Comparison of ENCODE assay signal across 11 cellular contexts in genomic region chr17:82247856-82248671, GRCh38. TPM values are rescaled to one million over a fixed set of nuclear protein-coding genes. Genes with fewer than 3 reads are reported as not detected.
DNase-seq lines count a peak whose midpoint lies in the region; ATAC-seq, FAIRE-seq and TF ChIP-seq lines count a peak whose summit lies in the region.
"Had no signal": no experiment of that assay in that cellular context is flagged by ENCODE, and none has a peak within 500 bp of the region (broad histone marks: within the 10 kb centered on the region; RNA-seq: fewer than 3 reads in every experiment).

No MANE protein-coding gene starts in this region.

- no peak for TF ChIP-seq POLR2A in tibial nerve (IDR thresholded peaks at IDR 0.05)

- H3K27me3 ChIP-seq in keratinocyte (ENCODE audit: control insufficient read depth, extremely low read depth, insufficient read depth, low read length) (no peaks in the 10 kb centered on the region), tibial nerve (no peaks in the 10 kb centered on the region)

- DNase-seq in activated naive CD4-positive, alpha-beta T cell treated with anti-CD3 and anti-CD28 coated beads, Interleukin-2, amount 50 U/mL, for 16 hours: no peak
- DNase-seq in activated CD8-positive, alpha-beta T cell treated with anti-CD3 and anti-CD28 coated beads for 36 hours: no peak
- DNase-seq in keratinocyte (ENCODE audit: low read depth, low spot score) (no peak), tibial nerve (ENCODE audit: low spot score in 2 of 2) (no peak)
- no peak for DNase-seq in activated T-cell treated with anti-CD3 and anti-CD28 coated beads, Interleukin-2, amount 50 U/mL, for 48 hours
- DNase-seq: NCI-H2227 treated with DMSO at 0.1 percent for 48 hours, OCI-M1 had no signal

- no peaks in the 10 kb centered on the region for H3K27me3 Mint-ChIP-seq in activated naive CD4-positive, alpha-beta T cell treated with anti-CD3 and anti-CD28 coated beads, Interleukin-2, amount 50 U/mL, for 24 hours
- no peaks in the 10 kb centered on the region for H3K27me3 Mint-ChIP-seq in activated CD8-positive, alpha-beta T cell treated with anti-CD3 and anti-CD28 coated beads for 36 hours

- intact Hi-C loops in activated CD8-positive, alpha-beta T cell treated with anti-CD3 and anti-CD28 coated beads for 36 hours (cut with micrococcal nuclease): no loop called here

- H3K4me1 ChIP-seq in keratinocyte (ENCODE audit: control insufficient read depth, extremely low read depth, insufficient read depth, low read length) (peaks cover 30% of the 10 kb centered on the region), tibial nerve (peaks cover 3 to 57% (median 29%) of the 10 kb centered on the region in 4 donors)

- peaks cover 35% of the 10 kb centered on the region for H4K20me1 ChIP-seq in keratinocyte (ENCODE audit: control insufficient read depth, extremely low read depth, insufficient read depth, low read length)

- H3K9me3 ChIP-seq in keratinocyte (ENCODE audit: control insufficient read depth, low read depth, low read length) (no peaks in the 10 kb centered on the region), tibial nerve (no peaks in the 10 kb centered on the region)
- H3K9me3 ChIP-seq: thoracic aorta had no signal

- no peaks in the 10 kb centered on the region for H3K9me3 Mint-ChIP-seq in activated naive CD4-positive, alpha-beta T cell treated with anti-CD3 and anti-CD28 coated beads, Interleukin-2, amount 50 U/mL, for 24 hours
- H3K9me3 Mint-ChIP-seq in activated CD8-positive, alpha-beta T cell treated with anti-CD3 and anti-CD28 coated beads for 36 hours: no peaks in the 10 kb centered on the region

- TF ChIP-seq EP300 in tibial nerve (IDR thresholded peaks at IDR 0.05): no peak

- POLR2A ChIA-PET in activated CD8-positive, alpha-beta T cell treated with anti-CD3 and anti-CD28 coated beads for 36 hours (lab: Charles Lee): interaction anchor here (1.0 to 1.7 kb wide), 3 partner anchors 16 to 51 kb away, joined by 3 to 4 read pairs (median 4); no protein-coding TSS in a partner anchor

- no peak overlapping the region for H2AFZ ChIP-seq in keratinocyte (ENCODE audit: control insufficient read depth, low read length)

- peaks cover 65% of the 10 kb centered on the region for H3K79me2 ChIP-seq in keratinocyte (ENCODE audit: control insufficient read depth, insufficient read depth, low read length)

- no peak overlapping the region for H3K4me2 ChIP-seq in keratinocyte (ENCODE audit: control insufficient read depth, extremely low read depth, insufficient read depth, low read depth, low read length)

- CTCF ChIA-PET in activated CD8-positive, alpha-beta T cell treated with anti-CD3 and anti-CD28 coated beads for 36 hours (lab: Charles Lee): no interaction called here

- no peak for FAIRE-seq in keratinocyte (lab: Jason Lieb, UNC)

- peak overlapping the region; percentile 13 for H3K27ac Mint-ChIP-seq in activated naive CD4-positive, alpha-beta T cell treated with anti-CD3 and anti-CD28 coated beads, Interleukin-2, amount 50 U/mL, for 24 hours
- peak overlapping the region; percentile 21 for H3K27ac Mint-ChIP-seq in activated CD8-positive, alpha-beta T cell treated with anti-CD3 and anti-CD28 coated beads for 36 hours

- no peak overlapping the region for H3K9ac ChIP-seq in keratinocyte (ENCODE audit: control insufficient read depth, extremely low read depth, insufficient read depth, low read length)

- H3K4me1 Mint-ChIP-seq in activated naive CD4-positive, alpha-beta T cell treated with anti-CD3 and anti-CD28 coated beads, Interleukin-2, amount 50 U/mL, for 24 hours: peaks cover 24% of the 10 kb centered on the region
- H3K4me1 Mint-ChIP-seq in activated CD8-positive, alpha-beta T cell treated with anti-CD3 and anti-CD28 coated beads for 36 hours (ENCODE audit: low read depth): peaks cover 15% of the 10 kb centered on the region

- H3K4me3 ChIP-seq in keratinocyte (ENCODE audit: control insufficient read depth in 2 of 3, extremely low read depth in 1 of 3, insufficient read depth in 2 of 3, low read depth in 1 of 3, low read length in 3 of 3): no peak overlapping the region
- H3K4me3 ChIP-seq in tibial nerve: no peak overlapping the region
- H3K4me3 ChIP-seq: thoracic aorta had no signal

- H3K4me3 Mint-ChIP-seq in activated naive CD4-positive, alpha-beta T cell treated with anti-CD3 and anti-CD28 coated beads, Interleukin-2, amount 50 U/mL, for 24 hours: no peak overlapping the region
- H3K4me3 Mint-ChIP-seq in activated CD8-positive, alpha-beta T cell treated with anti-CD3 and anti-CD28 coated beads for 36 hours: no peak overlapping the region

- peaks cover 14% of the 10 kb centered on the region for H3K36me3 Mint-ChIP-seq in activated naive CD4-positive, alpha-beta T cell treated with anti-CD3 and anti-CD28 coated beads, Interleukin-2, amount 50 U/mL, for 24 hours
- H3K36me3 Mint-ChIP-seq in activated CD8-positive, alpha-beta T cell treated with anti-CD3 and anti-CD28 coated beads for 36 hours (ENCODE audit: low read depth): peaks cover 73% of the 10 kb centered on the region

- peaks cover 6% of the 10 kb centered on the region for H3K9me1 ChIP-seq in keratinocyte (ENCODE audit: control insufficient read depth, extremely low read depth, insufficient read depth, low read length)

- no peak for TF ChIP-seq CTCF in activated CD8-positive, alpha-beta T cell treated with anti-CD3 and anti-CD28 coated beads for 36 hours (IDR thresholded peaks at IDR 0.05)
- TF ChIP-seq CTCF in keratinocyte (optimal IDR thresholded peaks at IDR 0.05 in 1 of 3, IDR thresholded peaks at IDR 0.05 in 1 of 3, conservative IDR thresholded peaks at IDR 0.05 in 1 of 3; ENCODE audit: extremely low read depth in 1 of 3, insufficient read depth in 2 of 3, low read length in 3 of 3) (no peak), tibial nerve (IDR thresholded peaks at IDR 0.05) (no peak)

- H3K36me3 ChIP-seq in keratinocyte (ENCODE audit: control insufficient read depth in 2 of 2, extremely low read depth in 1 of 2, insufficient read depth in 2 of 2, low read length in 2 of 2): peaks cover 62 to 83% of the 10 kb centered on the region in 2 experiments
- H3K36me3 ChIP-seq in tibial nerve: peaks cover 4 to 95% (median 79%) of the 10 kb centered on the region in 3 donors

- ATAC-seq in activated CD8-positive, alpha-beta T cell treated with anti-CD3 and anti-CD28 coated beads for 36 hours: no peak
- no peak for ATAC-seq in GM19452 (IDR thresholded peaks at IDR 0.05; ENCODE audit: unreplicated experiment)
- ATAC-seq in esophagus mucosa: no peak

- WGBS in tibial nerve, 2 donors: 84 to 85% methylated on average over 28 of the region's 28 CpGs

- H3K27ac ChIP-seq in keratinocyte (ENCODE audit: control insufficient read depth, insufficient read depth, low read length) (peak overlapping the region; percentile 92), tibial nerve (peak overlapping the region in 3 of 4 donors; percentile 47 to 91 (median 78))

- dilution Hi-C loops in keratinocyte (cut with MboI; ENCODE audit: extremely low pct_ligation_motif_present, low sequenced_read_pairs): no loop called here

RNA-seq across cellular contexts. Expression of gene SLC16A3, which starts 19.2 kb away (rescaled TPM):
- total RNA-seq in activated CD8-positive, alpha-beta T cell treated with anti-CD3 and anti-CD28 coated beads for 36 hours: 100 to 1,000 TPM; 183 to 193 TPM
- polyA plus RNA-seq in keratinocyte: 35.7 to 112 TPM (median 40.7 TPM) in 3 replicates
- 2.3 TPM for polyA plus RNA-seq in keratinocyte (2011; ENCODE audit: low read depth)
- 10.9 and 32.0 TPM in 2 replicates for polyA plus RNA-seq in keratinocyte (2011; cell fraction: cytosol; rRNA removed)
- 83.4 and 104 TPM in 2 replicates for polyA plus RNA-seq in keratinocyte (2011; cell fraction: nucleus; rRNA removed)
- polyA plus RNA-seq in keratinocyte (2012; ENCODE audit: low replicate concordance): 17.6 and 73.8 TPM in 2 replicates
- polyA minus RNA-seq in keratinocyte: 53.8 to 107 TPM (median 83.5 TPM) in 3 replicates
- 181 TPM for polyA minus RNA-seq in keratinocyte (2011; cell fraction: cytosol; rRNA and poly(A)+ RNA removed)
- polyA minus RNA-seq in keratinocyte (2011; cell fraction: nucleus; rRNA and poly(A)+ RNA removed): 161 and 170 TPM in 2 replicates
- total RNA-seq in tibial nerve (10 to 100 TPM; 10.5 to 36.0 (median 21.4) TPM), esophagus mucosa (50.0 TPM)

RNA-seq across cellular contexts. Expression of gene CSNK1D, which starts 25.4 kb away (rescaled TPM):
- 10 to 100 TPM; 90.6 to 97.0 TPM for total RNA-seq in activated CD8-positive, alpha-beta T cell treated with anti-CD3 and anti-CD28 coated beads for 36 hours
- polyA plus RNA-seq in keratinocyte: 61.8 to 173 TPM (median 86.0 TPM) in 3 replicates
- 33.8 TPM for polyA plus RNA-seq in keratinocyte (2011; ENCODE audit: low read depth)
- 123 and 135 TPM in 2 replicates for polyA plus RNA-seq in keratinocyte (2011; cell fraction: cytosol; rRNA removed)
- polyA plus RNA-seq in keratinocyte (2011; cell fraction: nucleus; rRNA removed): 286 and 337 TPM in 2 replicates
- polyA plus RNA-seq in keratinocyte (2012; ENCODE audit: low replicate concordance): 88.4 and 107 TPM in 2 replicates
- 75.4 to 226 TPM (median 76.3 TPM) in 3 replicates for polyA minus RNA-seq in keratinocyte
- 74.2 TPM for polyA minus RNA-seq in keratinocyte (2011; cell fraction: cytosol; rRNA and poly(A)+ RNA removed)
- polyA minus RNA-seq in keratinocyte (2011; cell fraction: nucleus; rRNA and poly(A)+ RNA removed): 57.8 and 84.6 TPM in 2 replicates
- total RNA-seq in tibial nerve: 100 to 1,000 TPM in 3 of 4 donors, 10 to 100 TPM in 1; 93.9 to 160 (median 124) TPM
- 65.7 TPM for total RNA-seq in esophagus mucosa

RNA-seq across cellular contexts. Expression of gene CCDC57, which starts 35.4 kb away (rescaled TPM):
- total RNA-seq in activated CD8-positive, alpha-beta T cell treated with anti-CD3 and anti-CD28 coated beads for 36 hours: 10 to 100 TPM; 56.6 to 64.2 TPM
- 14.0 to 24.8 TPM (median 19.2 TPM) in 3 replicates for polyA plus RNA-seq in keratinocyte
- polyA plus RNA-seq in keratinocyte (2011; ENCODE audit: low read depth): 7.6 TPM
- 3.2 and 6.1 TPM in 2 replicates for polyA plus RNA-seq in keratinocyte (2011; cell fraction: cytosol; rRNA removed)
- 85.5 and 116 TPM in 2 replicates for polyA plus RNA-seq in keratinocyte (2011; cell fraction: nucleus; rRNA removed)
- 7.8 and 13.8 TPM in 2 replicates for polyA plus RNA-seq in keratinocyte (2012; ENCODE audit: low replicate concordance)
- 13.4 to 15.4 TPM (median 13.8 TPM) in 3 replicates for polyA minus RNA-seq in keratinocyte
- polyA minus RNA-seq in keratinocyte (2011; cell fraction: cytosol; rRNA and poly(A)+ RNA removed): 11.7 TPM
- polyA minus RNA-seq in keratinocyte (2011; cell fraction: nucleus; rRNA and poly(A)+ RNA removed): 23.3 and 29.9 TPM in 2 replicates
- total RNA-seq in tibial nerve (10 to 100 TPM; 33.5 to 91.2 (median 47.9) TPM), esophagus mucosa (23.2 TPM)
